In the genomic region with DNA sequence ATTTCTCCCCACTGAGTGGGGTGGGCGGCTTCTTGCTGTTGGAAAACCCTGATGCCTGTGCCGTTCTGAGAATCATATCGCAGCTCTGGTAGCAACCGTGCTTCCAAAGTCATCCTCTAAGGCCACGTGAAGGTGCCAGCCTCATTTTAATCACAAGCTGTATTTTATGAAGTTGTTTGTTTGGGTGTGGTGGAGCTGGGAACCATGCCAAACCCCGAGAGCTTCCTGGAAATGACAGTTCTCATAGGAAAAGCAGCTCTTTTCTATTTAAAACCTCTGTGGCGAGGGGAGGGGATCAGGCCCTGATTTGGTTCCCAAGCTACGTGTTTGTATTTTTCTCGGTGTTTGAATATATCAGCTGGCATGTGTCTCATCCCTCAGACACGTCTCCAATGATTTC, we compare ENCODE assay signal across 8 cellular contexts. TPM values are rescaled to one million over a fixed set of nuclear protein-coding genes. Genes with fewer than 3 reads are reported as not detected.
DNase-seq lines count a peak whose midpoint lies in the region; ATAC-seq and TF ChIP-seq lines count a peak whose summit lies in the region.

No MANE protein-coding gene starts in this region.

- H3K9me3 Mint-ChIP-seq in HFFc6 = no peaks in the 10 kb centered on the region
- no peaks in the 10 kb centered on the region for H3K9me3 Mint-ChIP-seq in activated naive CD8-positive, alpha-beta T cell treated with anti-CD3 and anti-CD28 coated beads, Interleukin-2, amount 10 ng/mL, durations not matched to agents 7 days and 5 days

- H3K79me2 ChIP-seq in MM.1S (ENCODE audit: low read length) = no peaks in the 10 kb centered on the region

- no peak overlapping the region for H3K4me3 Mint-ChIP-seq in HFFc6
- peak overlapping the region; percentile 11 for H3K4me3 Mint-ChIP-seq in activated naive CD8-positive, alpha-beta T cell treated with anti-CD3 and anti-CD28 coated beads, Interleukin-2, amount 10 ng/mL, durations not matched to agents 7 days and 5 days

- TF ChIP-seq POLR2A in heart left ventricle (IDR thresholded peaks at IDR 0.05) = no peak

- intact Hi-C loops in heart left ventricle (cut with DNase I) = loop anchor here in 5 of 10 donors (5.0 to 10.0 kb wide), 5 partner anchors 56 to 188 kb away; partner anchors contain the start of gene GPRC5B (in 2 of the 5)

- H2AFZ ChIP-seq in MM.1S (ENCODE audit: low read length) = no peak overlapping the region

- no peak overlapping the region for H3K9ac ChIP-seq in MM.1S (ENCODE audit: low read length)

- H3K4me1 Mint-ChIP-seq in HFFc6 (ENCODE audit: low read depth) = peaks cover 50% of the 10 kb centered on the region
- peaks cover 15% of the 10 kb centered on the region for H3K4me1 Mint-ChIP-seq in activated naive CD8-positive, alpha-beta T cell treated with anti-CD3 and anti-CD28 coated beads, Interleukin-2, amount 10 ng/mL, durations not matched to agents 7 days and 5 days

- H3K36me3 ChIP-seq in heart left ventricle = peaks cover 0 to 52% (median 24%) of the 10 kb centered on the region in 9 donors
- no peaks in the 10 kb centered on the region for H3K36me3 ChIP-seq in MM.1S (replicated peaks; ENCODE audit: insufficient read depth, low read length)

- ATAC-seq in activated naive CD8-positive, alpha-beta T cell treated with anti-CD3 and anti-CD28 coated beads, Interleukin-2, amount 10 ng/mL, durations not matched to agents 7 days and 5 days (ENCODE audit: low read depth) = peak; percentile 50
- peak; percentile 46 to 77 (median 61) for ATAC-seq in heart left ventricle
- no peak for ATAC-seq in HG03521 (IDR thresholded peaks at IDR 0.05; ENCODE audit: unreplicated experiment)

- peaks cover 27% of the 10 kb centered on the region for H3K36me3 Mint-ChIP-seq in HFFc6 (ENCODE audit: low read depth)
- H3K36me3 Mint-ChIP-seq in activated naive CD8-positive, alpha-beta T cell treated with anti-CD3 and anti-CD28 coated beads, Interleukin-2, amount 10 ng/mL, durations not matched to agents 7 days and 5 days = peaks cover 27% of the 10 kb centered on the region

- no peaks in the 10 kb centered on the region for H3K9me3 ChIP-seq in heart left ventricle
- H3K9me3 ChIP-seq in MM.1S (replicated peaks; ENCODE audit: insufficient read depth, low read length) = no peaks in the 10 kb centered on the region

- TF ChIP-seq CTCF in HFFc6 (IDR thresholded peaks at IDR 0.05) = no peak
- TF ChIP-seq CTCF in heart left ventricle (IDR thresholded peaks at IDR 0.05) = no peak
- TF ChIP-seq CTCF in MM.1S (IDR thresholded peaks at IDR 0.05; ENCODE audit: low read length) = no peak

- H4K20me1 ChIP-seq in MM.1S (ENCODE audit: insufficient read depth, low read length) = no peaks in the 10 kb centered on the region

- peaks cover 7% of the 10 kb centered on the region for H3K27me3 Mint-ChIP-seq in HFFc6 (ENCODE audit: insufficient read depth)
- no peaks in the 10 kb centered on the region for H3K27me3 Mint-ChIP-seq in activated naive CD8-positive, alpha-beta T cell treated with anti-CD3 and anti-CD28 coated beads, Interleukin-2, amount 10 ng/mL, durations not matched to agents 7 days and 5 days

- DNase-seq in HFFc6 = peak; percentile 87
- peak; percentile 77 for DNase-seq in RPMI7951 (ENCODE audit: low read depth)
- peak; percentile 41 for DNase-seq in activated naive CD8-positive, alpha-beta T cell treated with anti-CD3 and anti-CD28 coated beads, Interleukin-2, amount 10 ng/mL, durations not matched to agents 7 days and 5 days
- DNase-seq in heart left ventricle = peak; percentile 82 to 88 (median 86)
- DNase-seq in stimulated activated CD4-positive, alpha-beta T cell treated with anti-CD3 and anti-CD28 coated beads, Interleukin-15, amount 100 ng/mL, for 24 hours = peak; percentile 51
- no peak for DNase-seq in GOT3 (lab: John Stamatoyannopoulos, UW)
- DNase-seq in MM.1S = no peak

- H3K9me2 ChIP-seq in MM.1S (replicated peaks; ENCODE audit: insufficient read depth, low read length) = no peaks in the 10 kb centered on the region

- no peak overlapping the region for H3K4me2 ChIP-seq in MM.1S (ENCODE audit: low read depth, low read length)

- peak overlapping the region; percentile 89 for H3K27ac Mint-ChIP-seq in HFFc6
- H3K27ac Mint-ChIP-seq in activated naive CD8-positive, alpha-beta T cell treated with anti-CD3 and anti-CD28 coated beads, Interleukin-2, amount 10 ng/mL, durations not matched to agents 7 days and 5 days = no peak overlapping the region

- H3K4me3 ChIP-seq in heart left ventricle (no peak overlapping the region), MM.1S (ENCODE audit: low read length) (no peak overlapping the region)

- WGBS in heart left ventricle, 4 donors = 5 to 8% (median 7%) methylated on average over 10 of the region's 10 CpGs

- no peaks in the 10 kb centered on the region for H3F3A ChIP-seq in MM.1S (ENCODE audit: insufficient read depth, low read length)

- H3K4me1 ChIP-seq in heart left ventricle (peaks cover 18 to 61% (median 45%) of the 10 kb centered on the region in 12 donors), MM.1S (ENCODE audit: low read length) (no peaks in the 10 kb centered on the region)

- POLR2A ChIA-PET in activated naive CD8-positive, alpha-beta T cell treated with anti-CD3 and anti-CD28 coated beads, Interleukin-2, amount 10 ng/mL, durations not matched to agents 7 days and 5 days (lab: Charles Lee) = interaction anchor here (0.6 to 2.5 kb wide), 3 partner anchors 10 to 31 kb away, joined by 3 to 10 read pairs (median 3); partner anchors contain the start of genes IQCK and KNOP1

- H3K27ac ChIP-seq in heart left ventricle (peak overlapping the region; percentile 44 to 92 (median 82)), MM.1S (ENCODE audit: low read length) (no peak overlapping the region)

- no peaks in the 10 kb centered on the region for H3K27me3 ChIP-seq in heart left ventricle
- H3K27me3 ChIP-seq in MM.1S (replicated peaks; ENCODE audit: insufficient read depth, low read length) = no peaks in the 10 kb centered on the region

RNA-seq across cellular contexts. Expression of gene KNOP1, which starts 21.7 kb away (rescaled TPM):
- total RNA-seq in HFFc6 (2021; fragmentation: NEBNext Ultra II Directional; extraction: Animal tissue kit (Norgen Biotek cat#: 25700)) = 10 to 100 TPM; 11.0 to 16.3 (median 13.9) TPM
- total RNA-seq in RPMI7951 (2014; rRNA removed; shearing (Covaris generic)) = 9.6 and 11.3 TPM in 2 replicates
- 10 to 100 TPM; 17.4 to 17.9 TPM for total RNA-seq in activated naive CD8-positive, alpha-beta T cell treated with anti-CD3 and anti-CD28 coated beads, Interleukin-2, amount 10 ng/mL, durations not matched to agents 7 days and 5 days
- total RNA-seq in heart left ventricle = 10 to 100 TPM in 1 of 9 donors, 1 to 10 TPM in 8; 6.3 to 11.5 (median 7.9) TPM
- 10 to 100 TPM in 1 of 2 donors, 1 to 10 TPM in 1; 9.1 to 12.1 TPM for polyA plus RNA-seq in heart left ventricle

RNA-seq across cellular contexts. Expression of gene IQCK, which starts 21.8 kb away (rescaled TPM):
- 1 to 10 TPM; 2.2 to 5.0 (median 2.8) TPM for total RNA-seq in HFFc6 (2021; fragmentation: NEBNext Ultra II Directional; extraction: Animal tissue kit (Norgen Biotek cat#: 25700))
- total RNA-seq in RPMI7951 (2014; rRNA removed; shearing (Covaris generic)) = 4.7 and 15.3 TPM in 2 replicates
- total RNA-seq in activated naive CD8-positive, alpha-beta T cell treated with anti-CD3 and anti-CD28 coated beads, Interleukin-2, amount 10 ng/mL, durations not matched to agents 7 days and 5 days = 1 to 10 TPM; 1.6 to 2.1 TPM
- total RNA-seq in heart left ventricle = 10 to 100 TPM in 3 of 9 donors, 1 to 10 TPM in 6; 5.7 to 17.4 (median 9.0) TPM
- 1 to 10 TPM; 5.6 to 9.6 TPM for polyA plus RNA-seq in heart left ventricle

Comparison
In these comparisons a context has a peak if more than half of its experiments do, and no peak if none do; other contexts are left out.
1. DNase-seq: peak in HFFc6 (single experiment), RPMI7951 (single experiment), activated naive CD8-positive, alpha-beta T cell treated with anti-CD3 and anti-CD28 coated beads, Interleukin-2, amount 10 ng/mL, durations not matched to agents 7 days and 5 days (single experiment), heart left ventricle (5 of 5) and stimulated activated CD4-positive, alpha-beta T cell treated with anti-CD3 and anti-CD28 coated beads, Interleukin-15, amount 100 ng/mL, for 24 hours (single experiment); none in GOT3 (single experiment) and MM.1S (single experiment).